In the genomic region with DNA sequence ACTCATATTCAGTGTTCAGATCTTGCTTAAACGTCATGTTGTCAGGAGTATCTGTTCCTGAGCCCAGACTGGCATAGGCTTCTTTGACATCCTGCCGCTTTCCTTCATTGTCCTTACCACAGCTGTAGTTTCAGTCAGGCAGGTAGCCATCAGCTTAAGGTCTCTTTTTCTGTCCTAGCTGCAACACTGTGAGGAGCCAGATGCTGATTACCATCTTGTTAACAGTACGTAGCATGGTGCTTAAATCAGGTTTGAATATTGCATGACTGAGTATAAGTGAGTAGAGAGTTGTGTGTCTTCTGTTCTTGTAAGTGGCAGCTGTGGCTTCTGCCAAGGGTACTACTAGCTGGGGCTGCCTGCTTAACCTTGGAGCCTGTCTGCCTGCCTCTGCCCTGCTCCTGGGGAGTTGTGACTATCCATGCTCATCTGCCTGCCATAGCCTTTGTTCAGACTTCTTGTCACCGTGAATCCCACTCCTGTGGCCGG, we compare ENCODE assay signal across 15 cellular contexts.
A peak's percentile ranks its signal among the peaks of the same experiment; 100 is the strongest.
DNase-seq lines count a peak whose midpoint lies in the region; ATAC-seq and TF ChIP-seq lines count a peak whose summit lies in the region.
"Had no signal": no experiment of that assay in that cellular context is flagged by ENCODE, and none has a peak within 500 bp of the region (broad histone marks: within the 10 kb centered on the region; RNA-seq: fewer than 3 reads in every experiment).

No MANE protein-coding gene starts in this region.

- H3K36me3 Mint-ChIP-seq in CD4-positive, CD25-positive, alpha-beta regulatory T cell, result no peaks in the 10 kb centered on the region
- H3K36me3 Mint-ChIP-seq in nephron (ENCODE audit: low read depth), result no peaks in the 10 kb centered on the region
- peaks cover 2% of the 10 kb centered on the region for H3K36me3 Mint-ChIP-seq in T-helper 2 cell treated with Interferon-gamma antibody and Interleukin-4, amounts not matched to agents 5 μg/mL and 100 μg/mL, for 36 hours (ENCODE audit: low read depth)

- ATAC-seq in CD4-positive, CD25-positive, alpha-beta regulatory T cell (ENCODE audit: low read depth in 2 of 2), result no peak

- no peaks in the 10 kb centered on the region for H3K9me3 Mint-ChIP-seq in CD4-positive, CD25-positive, alpha-beta regulatory T cell
- no peaks in the 10 kb centered on the region for H3K9me3 Mint-ChIP-seq in nephron
- H3K9me3 Mint-ChIP-seq in T-helper 2 cell treated with Interferon-gamma antibody and Interleukin-4, amounts not matched to agents 5 μg/mL and 100 μg/mL, for 36 hours, result no peaks in the 10 kb centered on the region

- in situ Hi-C loops in GM13977 (cut with MboI; ENCODE audit: low pct_unique_long_range_greater_than_20kb, low sequenced_read_pairs, unreplicated experiment), result no loop called here

- no peaks in the 10 kb centered on the region for H3K4me1 ChIP-seq in CD4-positive, CD25-positive, alpha-beta regulatory T cell (ENCODE audit: control insufficient read depth, insufficient read depth, low read length, poor library complexity, severe bottlenecking)
- H3K4me1 ChIP-seq in HUES48 (ENCODE audit: control insufficient read depth, insufficient read depth, low read length), result peaks cover 35% of the 10 kb centered on the region
- H3K4me1 ChIP-seq in ectodermal cell (ENCODE audit: control insufficient read depth, insufficient read depth, low read length), result peaks cover 17% of the 10 kb centered on the region

- H3K27me3 ChIP-seq in CD4-positive, CD25-positive, alpha-beta regulatory T cell (ENCODE audit: control insufficient read depth, insufficient read depth, low read length), result no peaks in the 10 kb centered on the region
- H3K27me3 ChIP-seq in HUES48 (ENCODE audit: control insufficient read depth, insufficient read depth, low read length) (no peaks in the 10 kb centered on the region), ectodermal cell (ENCODE audit: control insufficient read depth, insufficient read depth, low read length, poor library complexity, severe bottlenecking) (no peaks in the 10 kb centered on the region)
- H3K27me3 ChIP-seq: heart left ventricle, ovary had no signal

- H3K4me3 Mint-ChIP-seq in CD4-positive, CD25-positive, alpha-beta regulatory T cell, result no peak overlapping the region
- H3K4me3 Mint-ChIP-seq in nephron, result peak overlapping the region in 1 of 3 experiments; percentile 21
- H3K4me3 Mint-ChIP-seq in T-helper 2 cell treated with Interferon-gamma antibody and Interleukin-4, amounts not matched to agents 5 μg/mL and 100 μg/mL, for 36 hours, result no peak overlapping the region

- H3K4me3 ChIP-seq in CD4-positive, CD25-positive, alpha-beta regulatory T cell (ENCODE audit: low read depth, low read length), result no peak overlapping the region
- H3K4me3 ChIP-seq in HUES48 (ENCODE audit: low read depth, low read length), result no peak overlapping the region
- H3K4me3 ChIP-seq in ectodermal cell (ENCODE audit: insufficient read depth, low read depth, low read length), result no peak overlapping the region
- H3K4me3 ChIP-seq: heart left ventricle, lung, ovary had no signal

- H3K27ac Mint-ChIP-seq in CD4-positive, CD25-positive, alpha-beta regulatory T cell, result peak overlapping the region; percentile 18 to 75 (median 52)
- peak overlapping the region; percentile 32 to 80 (median 61) for H3K27ac Mint-ChIP-seq in nephron
- no peak overlapping the region for H3K27ac Mint-ChIP-seq in T-helper 2 cell treated with Interferon-gamma antibody and Interleukin-4, amounts not matched to agents 5 μg/mL and 100 μg/mL, for 36 hours

- no peaks in the 10 kb centered on the region for H3K9me3 ChIP-seq in CD4-positive, CD25-positive, alpha-beta regulatory T cell (ENCODE audit: control insufficient read depth in 2 of 2, low read length in 2 of 2)
- no peaks in the 10 kb centered on the region for H3K9me3 ChIP-seq in HUES48 (ENCODE audit: control insufficient read depth, insufficient read depth, low read length)
- no peaks in the 10 kb centered on the region for H3K9me3 ChIP-seq in ectodermal cell (ENCODE audit: control insufficient read depth, low read length)
- H3K9me3 ChIP-seq: heart left ventricle, ovary had no signal

- no peak for DNase-seq in CD4-positive, CD25-positive, alpha-beta regulatory T cell
- DNase-seq in T-helper 2 cell treated with Interferon-gamma antibody and Interleukin-4, amounts not matched to agents 5 μg/mL and 100 μg/mL, for 36 hours (ENCODE audit: low spot score), result no peak
- no peak for DNase-seq in HCEC 1CT
- DNase-seq in stimulated activated CD4-positive, alpha-beta T cell treated with anti-CD3 and anti-CD28 coated beads, Interleukin-1b, Interleukin-23, amount 100 ng/mL, for 48 hours, result no peak
- DNase-seq in GM13977 (ENCODE audit: low spot score), result no peak
- DNase-seq: activated CD4-positive, alpha-beta T cell treated with anti-CD3 and anti-CD28 coated beads, Interleukin-2, amount 50 U/mL, for 1 hour; DMS153; heart left ventricle; ovary; PC-3; T-helper 1 cell had no signal

- H3K27ac ChIP-seq in CD4-positive, CD25-positive, alpha-beta regulatory T cell (ENCODE audit: insufficient read depth, low read length, poor library complexity, severe bottlenecking), result no peak overlapping the region
- H3K27ac ChIP-seq in HUES48 (ENCODE audit: low read depth, low read length) (peak overlapping the region; percentile 84), ectodermal cell (ENCODE audit: insufficient read depth, low read depth, low read length, poor library complexity, severe bottlenecking) (peak overlapping the region; percentile 17)
- H3K27ac ChIP-seq: ovary had no signal

- no peaks in the 10 kb centered on the region for H3K36me3 ChIP-seq in CD4-positive, CD25-positive, alpha-beta regulatory T cell (ENCODE audit: control insufficient read depth, insufficient read depth, low read length)
- H3K36me3 ChIP-seq in HUES48 (ENCODE audit: control insufficient read depth, insufficient read depth, low read length) (no peaks in the 10 kb centered on the region), ectodermal cell (ENCODE audit: control insufficient read depth, insufficient read depth, low read length) (no peaks in the 10 kb centered on the region)
- H3K36me3 ChIP-seq: heart left ventricle, ovary had no signal

- no peak for TF ChIP-seq CTCF in nephron (IDR thresholded peaks at IDR 0.05; ENCODE audit: unreplicated experiment in 3 of 3)
- TF ChIP-seq CTCF in GM13977 (IDR thresholded peaks at IDR 0.05; ENCODE audit: extremely low read depth, insufficient read depth, missing control alignments), result no peak

- WGBS in ectodermal cell, 2 experiments, result 46 to 49% methylated on average over 5 of the region's 5 CpGs

- no peaks in the 10 kb centered on the region for H3K27me3 Mint-ChIP-seq in CD4-positive, CD25-positive, alpha-beta regulatory T cell
- no peaks in the 10 kb centered on the region for H3K27me3 Mint-ChIP-seq in nephron (ENCODE audit: low read depth)
- H3K27me3 Mint-ChIP-seq in T-helper 2 cell treated with Interferon-gamma antibody and Interleukin-4, amounts not matched to agents 5 μg/mL and 100 μg/mL, for 36 hours (ENCODE audit: low read depth), result no peaks in the 10 kb centered on the region

- H3K9ac ChIP-seq in HUES48 (ENCODE audit: low read depth, low read length), result no peak overlapping the region

- H3K4me1 Mint-ChIP-seq in CD4-positive, CD25-positive, alpha-beta regulatory T cell, result peaks cover 9 to 37% (median 24%) of the 10 kb centered on the region in 4 donors
- H3K4me1 Mint-ChIP-seq in nephron, result peaks cover 34% of the 10 kb centered on the region
- peaks cover 27% of the 10 kb centered on the region for H3K4me1 Mint-ChIP-seq in T-helper 2 cell treated with Interferon-gamma antibody and Interleukin-4, amounts not matched to agents 5 μg/mL and 100 μg/mL, for 36 hours (ENCODE audit: low read depth)
